1 cellular context compared by ENCODE assay signal in genomic region chr13:28421674-28422410, GRCh38.
TF ChIP-seq lines count a peak whose summit lies in the region.

No MANE protein-coding gene starts in this region.

TF ChIP-seq in SK-N-SH treated with all-trans-retinoic acid at 6 μM for 48 hours, 23 proteins besides CTCF, POLR2A, EP300 and RAD21 (continued from another document):
- TF ChIP-seq, protein P1, sequence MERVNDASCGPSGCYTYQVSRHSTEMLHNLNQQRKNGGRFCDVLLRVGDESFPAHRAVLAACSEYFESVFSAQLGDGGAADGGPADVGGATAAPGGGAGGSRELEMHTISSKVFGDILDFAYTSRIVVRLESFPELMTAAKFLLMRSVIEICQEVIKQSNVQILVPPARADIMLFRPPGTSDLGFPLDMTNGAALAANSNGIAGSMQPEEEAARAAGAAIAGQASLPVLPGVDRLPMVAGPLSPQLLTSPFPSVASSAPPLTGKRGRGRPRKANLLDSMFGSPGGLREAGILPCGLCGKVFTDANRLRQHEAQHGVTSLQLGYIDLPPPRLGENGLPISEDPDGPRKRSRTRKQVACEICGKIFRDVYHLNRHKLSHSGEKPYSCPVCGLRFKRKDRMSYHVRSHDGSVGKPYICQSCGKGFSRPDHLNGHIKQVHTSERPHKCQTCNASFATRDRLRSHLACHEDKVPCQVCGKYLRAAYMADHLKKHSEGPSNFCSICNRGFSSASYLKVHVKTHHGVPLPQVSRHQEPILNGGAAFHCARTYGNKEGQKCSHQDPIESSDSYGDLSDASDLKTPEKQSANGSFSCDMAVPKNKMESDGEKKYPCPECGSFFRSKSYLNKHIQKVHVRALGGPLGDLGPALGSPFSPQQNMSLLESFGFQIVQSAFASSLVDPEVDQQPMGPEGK (CRISPR knock-in tag; IDR thresholded peaks at IDR 0.05; ENCODE audit: borderline replicate concordance), result no peak
- no peak for TF ChIP-seq ZNF70 (CRISPR knock-in tag; IDR thresholded peaks at IDR 0.05)
